12 cellular contexts compared by ENCODE assay signal in genomic region chr2:47198985-47199451, GRCh38. TPM values are rescaled to one million over a fixed set of nuclear protein-coding genes. Genes with fewer than 3 reads are reported as not detected.
DNase-seq lines count a peak whose midpoint lies in the region; ATAC-seq and TF ChIP-seq lines count a peak whose summit lies in the region.
"Had no signal": no experiment of that assay in that cellular context is flagged by ENCODE, and none has a peak within 500 bp of the region (broad histone marks: within the 10 kb centered on the region; RNA-seq: fewer than 3 reads in every experiment).

No MANE protein-coding gene starts in this region.

- ATAC-seq in foreskin keratinocyte: peak; percentile 83
- no peak for ATAC-seq in GM19467 (IDR thresholded peaks at IDR 0.05; ENCODE audit: unreplicated experiment)
- ATAC-seq: activated CD4-positive, alpha-beta T cell treated with anti-CD3 and anti-CD28 coated beads for 36 hours had no signal

- no peaks in the 10 kb centered on the region for H3K9me3 ChIP-seq in tibial artery

- H3K27me3 ChIP-seq in foreskin keratinocyte (no peaks in the 10 kb centered on the region), tibial artery (no peaks in the 10 kb centered on the region)

- intact Hi-C loops in tibial artery (cut with DNase I; ENCODE audit: low total_unique reads): no loop called here

- H3K4me1 ChIP-seq in foreskin keratinocyte: peaks cover 19% of the 10 kb centered on the region
- H3K4me1 ChIP-seq in tibial artery: peaks cover 0 to 12% (median 6%) of the 10 kb centered on the region in 4 donors

- H3K27ac ChIP-seq in foreskin keratinocyte: no peak overlapping the region
- H3K27ac ChIP-seq in tibial artery: no peak overlapping the region

- TF ChIP-seq CTCF in foreskin keratinocyte (conservative IDR thresholded peaks at IDR 0.05): no peak
- no peak for TF ChIP-seq CTCF in tibial artery (IDR thresholded peaks at IDR 0.05)

- no peak overlapping the region for H3K4me3 ChIP-seq in tibial artery

- H3K36me3 ChIP-seq in tibial artery: no peaks in the 10 kb centered on the region

- DNase-seq in A172 (ENCODE audit: low spot score) (peak; percentile 98), HCEC 1CT (peak; percentile 99), T1000 (lab: John Stamatoyannopoulos, UW) (peak; percentile 84), foreskin keratinocyte (peak; percentile 83 to 93), NCI-H187 (lab: John Stamatoyannopoulos, UW) (no peak), NCI-H2196 treated with DMSO at 0.1 percent for 48 hours (lab: John Stamatoyannopoulos, UW; ENCODE audit: unreplicated experiment) (no peak), tibial artery (no peak)
- DNase-seq: activated CD4-positive, alpha-beta T cell treated with anti-CD3 and anti-CD28 coated beads for 36 hours; activated effector memory CD4-positive, alpha-beta T cell treated with Interleukin-2 at 50 U/mL for 16 hours; NCI-H146 had no signal

RNA-seq across cellular contexts. Expression of gene CALM2, which starts 22.7 kb away (rescaled TPM):
- 2,430 and 2,432 TPM in 2 replicates for total RNA-seq in A172 (2014; rRNA removed; shearing (Covaris generic))
- total RNA-seq in foreskin keratinocyte: 699 and 810 TPM in 2 replicates
- polyA plus RNA-seq in foreskin keratinocyte: 716 and 744 TPM in 2 replicates

RNA-seq across cellular contexts. Expression of gene STPG4, which starts 43.9 kb away (rescaled TPM):
- total RNA-seq in A172 (2014; rRNA removed; shearing (Covaris generic)): 0.62 and 4.4 TPM in 2 replicates
- total RNA-seq in foreskin keratinocyte: 0.07 TPM in 1 of 2 replicates, not detected in the other
- not detected in 2 replicates for polyA plus RNA-seq in foreskin keratinocyte
- polyA plus RNA-seq: neural cell had no signal

Comparison
In these comparisons a context has a peak if more than half of its experiments do, and no peak if none do; other contexts are left out.
1. DNase-seq: peak in A172 (single experiment), HCEC 1CT (single experiment), T1000 (single experiment) and foreskin keratinocyte (2 of 2); none in NCI-H187 (0 of 2), NCI-H2196 treated with DMSO at 0.1 percent for 48 hours (single experiment) and tibial artery (0 of 2).